ENCODE assay signal across 1 cellular context in the genomic region with DNA sequence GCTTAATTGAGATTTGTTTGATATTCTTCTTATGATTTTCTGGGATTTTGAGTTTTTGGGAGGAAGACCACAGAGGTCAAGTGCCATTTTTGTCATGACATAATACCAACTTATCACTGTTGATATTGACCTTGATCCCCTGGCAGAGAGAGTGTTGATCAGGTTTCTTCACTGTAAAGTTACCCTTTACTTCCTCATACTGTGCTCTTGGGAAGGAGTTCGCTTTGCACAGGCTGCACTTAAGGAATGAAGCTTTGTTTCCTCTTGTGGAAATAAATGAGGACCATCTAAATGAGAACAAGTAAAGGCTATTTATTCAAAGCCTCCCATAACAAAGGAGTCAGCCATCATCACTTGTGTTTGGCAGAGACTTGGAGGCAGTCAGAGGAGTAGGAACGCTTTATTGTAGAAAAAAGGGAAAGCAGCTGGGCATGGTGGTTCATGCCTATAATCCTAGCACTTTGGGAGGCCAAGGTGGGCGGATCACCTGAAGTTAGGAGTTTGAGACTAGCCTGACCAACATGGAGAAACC.
TF ChIP-seq lines count a peak whose summit lies in the region.

No MANE protein-coding gene starts in this region.

TF ChIP-seq in K562, 482 proteins besides CTCF, POLR2A, EP300 and RAD21 (continued from another document):
- TF ChIP-seq CHAMP1 (IDR thresholded peaks at IDR 0.05) = no peak
- TF ChIP-seq ZNF589 (CRISPR knock-in tag; IDR thresholded peaks at IDR 0.05; ENCODE audit: low read depth) = no peak
- TF ChIP-seq SMARCC2 (IDR thresholded peaks at IDR 0.05; ENCODE audit: low read depth) = no peak
- TF ChIP-seq ZMIZ1 (IDR thresholded peaks at IDR 0.05; ENCODE audit: low read depth in 2 of 2, low read length in 2 of 2) = no peak
- no peak for TF ChIP-seq RBM17 (IDR thresholded peaks at IDR 0.05; ENCODE audit: borderline replicate concordance, low read depth, low read length)
- TF ChIP-seq DIDO1 (tag; IDR thresholded peaks at IDR 0.05; ENCODE audit: low read depth) = no peak
- no peak for TF ChIP-seq SAFB (IDR thresholded peaks at IDR 0.05; ENCODE audit: borderline replicate concordance, low read depth, low read length)
- TF ChIP-seq, protein P1, sequence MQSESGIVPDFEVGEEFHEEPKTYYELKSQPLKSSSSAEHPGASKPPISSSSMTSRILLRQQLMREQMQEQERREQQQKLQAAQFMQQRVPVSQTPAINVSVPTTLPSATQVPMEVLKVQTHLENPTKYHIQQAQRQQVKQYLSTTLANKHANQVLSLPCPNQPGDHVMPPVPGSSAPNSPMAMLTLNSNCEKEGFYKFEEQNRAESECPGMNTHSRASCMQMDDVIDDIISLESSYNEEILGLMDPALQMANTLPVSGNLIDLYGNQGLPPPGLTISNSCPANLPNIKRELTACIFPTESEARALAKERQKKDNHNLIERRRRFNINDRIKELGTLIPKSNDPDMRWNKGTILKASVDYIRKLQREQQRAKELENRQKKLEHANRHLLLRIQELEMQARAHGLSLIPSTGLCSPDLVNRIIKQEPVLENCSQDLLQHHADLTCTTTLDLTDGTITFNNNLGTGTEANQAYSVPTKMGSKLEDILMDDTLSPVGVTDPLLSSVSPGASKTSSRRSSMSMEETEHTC (IDR thresholded peaks at IDR 0.05) = no peak
- TF ChIP-seq ZBED1 (IDR thresholded peaks at IDR 0.05) = no peak
- no peak for TF ChIP-seq ZSCAN29 (IDR thresholded peaks at IDR 0.05)
- no peak for TF ChIP-seq OTX1 (CRISPR knock-in tag; IDR thresholded peaks at IDR 0.05)
- no peak for TF ChIP-seq DNMT1 (IDR thresholded peaks at IDR 0.05)
- TF ChIP-seq MTA1 (IDR thresholded peaks at IDR 0.05; ENCODE audit: borderline replicate concordance) = no peak
- TF ChIP-seq ZNF134 (CRISPR knock-in tag; conservative IDR thresholded peaks at IDR 0.05) = no peak
- TF ChIP-seq TSHZ1 (CRISPR knock-in tag; IDR thresholded peaks at IDR 0.05) = no peak
TF ChIP-seq in K562: peak in this region for 0.
